1 cellular context compared by ENCODE assay signal in the genomic region with DNA sequence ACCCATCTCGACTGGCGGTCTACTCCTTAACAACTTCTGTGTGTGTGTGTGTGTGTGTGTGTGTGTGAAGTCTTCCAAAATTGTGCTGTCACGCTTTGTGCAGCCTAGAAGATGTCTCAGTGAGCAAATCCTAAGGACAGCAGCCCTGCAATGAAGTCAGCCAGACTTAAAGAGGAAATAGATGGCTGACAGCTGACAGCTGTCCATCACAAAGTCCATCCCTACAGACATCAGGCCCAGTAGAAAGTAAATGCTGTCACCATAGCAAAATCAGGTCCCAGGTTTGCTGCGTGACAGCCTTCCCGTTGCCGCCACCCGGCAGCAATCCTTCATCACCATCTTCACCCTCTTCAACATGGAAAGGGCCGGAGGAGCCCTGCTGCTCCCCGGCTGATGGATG.
TF ChIP-seq lines count a peak whose summit lies in the region.

No MANE protein-coding gene starts in this region.

TF ChIP-seq in GM12878, 131 proteins besides CTCF, POLR2A, EP300 and RAD21 (continued from another document):
- TF ChIP-seq, protein P1, sequence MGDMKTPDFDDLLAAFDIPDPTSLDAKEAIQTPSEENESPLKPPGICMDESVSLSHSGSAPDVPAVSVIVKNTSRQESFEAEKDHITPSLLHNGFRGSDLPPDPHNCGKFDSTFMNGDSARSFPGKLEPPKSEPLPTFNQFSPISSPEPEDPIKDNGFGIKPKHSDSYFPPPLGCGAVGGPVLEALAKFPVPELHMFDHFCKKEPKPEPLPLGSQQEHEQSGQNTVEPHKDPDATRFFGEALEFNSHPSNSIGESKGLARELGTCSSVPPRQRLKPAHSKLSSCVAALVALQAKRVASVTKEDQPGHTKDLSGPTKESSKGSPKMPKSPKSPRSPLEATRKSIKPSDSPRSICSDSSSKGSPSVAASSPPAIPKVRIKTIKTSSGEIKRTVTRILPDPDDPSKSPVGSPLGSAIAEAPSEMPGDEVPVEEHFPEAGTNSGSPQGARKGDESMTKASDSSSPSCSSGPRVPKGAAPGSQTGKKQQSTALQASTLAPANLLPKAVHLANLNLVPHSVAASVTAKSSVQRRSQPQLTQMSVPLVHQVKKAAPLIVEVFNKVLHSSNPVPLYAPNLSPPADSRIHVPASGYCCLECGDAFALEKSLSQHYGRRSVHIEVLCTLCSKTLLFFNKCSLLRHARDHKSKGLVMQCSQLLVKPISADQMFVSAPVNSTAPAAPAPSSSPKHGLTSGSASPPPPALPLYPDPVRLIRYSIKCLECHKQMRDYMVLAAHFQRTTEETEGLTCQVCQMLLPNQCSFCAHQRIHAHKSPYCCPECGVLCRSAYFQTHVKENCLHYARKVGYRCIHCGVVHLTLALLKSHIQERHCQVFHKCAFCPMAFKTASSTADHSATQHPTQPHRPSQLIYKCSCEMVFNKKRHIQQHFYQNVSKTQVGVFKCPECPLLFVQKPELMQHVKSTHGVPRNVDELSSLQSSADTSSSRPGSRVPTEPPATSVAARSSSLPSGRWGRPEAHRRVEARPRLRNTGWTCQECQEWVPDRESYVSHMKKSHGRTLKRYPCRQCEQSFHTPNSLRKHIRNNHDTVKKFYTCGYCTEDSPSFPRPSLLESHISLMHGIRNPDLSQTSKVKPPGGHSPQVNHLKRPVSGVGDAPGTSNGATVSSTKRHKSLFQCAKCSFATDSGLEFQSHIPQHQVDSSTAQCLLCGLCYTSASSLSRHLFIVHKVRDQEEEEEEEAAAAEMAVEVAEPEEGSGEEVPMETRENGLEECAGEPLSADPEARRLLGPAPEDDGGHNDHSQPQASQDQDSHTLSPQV (IDR thresholded peaks at IDR 0.05): no peak
- no peak for TF ChIP-seq YBX1 (IDR thresholded peaks at IDR 0.05)
